Comparison of ENCODE assay signal across 25 cellular contexts in the genomic region with DNA sequence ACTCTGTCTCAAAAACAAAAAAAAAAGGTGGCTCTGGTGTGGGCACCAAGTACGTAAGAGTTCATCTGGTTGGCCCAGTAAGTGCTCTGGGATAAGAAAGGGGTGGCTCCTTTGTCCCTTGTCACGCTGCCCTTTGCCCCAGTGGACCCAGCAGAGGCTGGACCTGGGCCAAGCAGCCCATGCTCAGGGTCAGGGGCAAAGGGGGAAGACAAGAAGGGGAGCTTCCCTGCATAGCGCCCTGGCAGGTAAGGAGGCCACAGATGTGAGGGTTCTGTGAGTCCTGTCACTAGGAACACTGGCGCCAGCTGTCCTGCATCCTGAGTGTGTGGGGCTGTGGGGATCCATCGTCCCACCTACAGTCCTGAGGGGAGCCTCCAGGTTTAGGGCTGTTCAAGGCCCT.
"Had no signal": no experiment of that assay in that cellular context is flagged by ENCODE, and none has a peak within 500 bp of the region (broad histone marks: within the 10 kb centered on the region; RNA-seq: fewer than 3 reads in every experiment).

No MANE protein-coding gene starts in this region.

- DNase-seq: activated B cell treated with CpG ODN at 0.5 μM for 24 hours; activated CD4-positive, alpha-beta memory T cell treated with anti-CD3 and anti-CD28 coated beads for 36 hours; activated CD4-positive, alpha-beta T cell treated with anti-CD3 and anti-CD28 coated beads for 48 hours; activated effector memory CD4-positive, alpha-beta T cell treated with Interleukin-2 at 50 U/mL for 16 hours; activated naive CD4-positive, alpha-beta T cell treated with anti-CD3 and anti-CD28 coated beads for 36 hours; activated naive CD8-positive, alpha-beta T cell treated with anti-CD3 and anti-CD28 coated beads, Interleukin-2, amount 10 ng/mL, durations not matched to agents 7 days and 5 days; activated T-cell treated with anti-CD3 and anti-CD28 coated beads, Interleukin-2, amount 50 U/mL, for 48 hours; amniotic stem cell; cortex of kidney; heart left ventricle; kidney; left lung; mammary epithelial cell; midbrain; nephron progenitor cell; occipital lobe; stimulated activated CD4-positive, alpha-beta T cell treated with anti-CD3 and anti-CD28 coated beads, Interleukin-2, amount 100 ng/mL, for 48 hours; stimulated activated CD8-positive, alpha-beta memory T cell treated with anti-CD3 and anti-CD28 coated beads, Interleukin-4, amount 100 ng/mL, for 48 hours; stimulated activated naive B cell treated with anti-CD40 and anti-IgM and Interleukin-4, amounts not matched to agents 10 μg/mL and 1 μg/mL and 100 μg/mL, for 72 hours; T1000; testis had no signal

- H3K36me3 ChIP-seq: gastroesophageal sphincter, heart left ventricle, left lung, sigmoid colon had no signal

- H3K27ac Mint-ChIP-seq: activated B cell treated with CpG ODN at 0.5 μM for 24 hours; activated CD4-positive, alpha-beta memory T cell treated with anti-CD3 and anti-CD28 coated beads for 36 hours; activated naive CD4-positive, alpha-beta T cell treated with anti-CD3 and anti-CD28 coated beads for 36 hours; activated naive CD8-positive, alpha-beta T cell treated with anti-CD3 and anti-CD28 coated beads, Interleukin-2, amount 10 ng/mL, durations not matched to agents 7 days and 5 days; nephron progenitor cell; stimulated activated naive B cell treated with anti-CD40 and anti-IgM and Interleukin-4, amounts not matched to agents 10 μg/mL and 1 μg/mL and 100 μg/mL, for 72 hours; T-helper 1 cell treated with Interleukin-12 subunit alpha and Interleukin-12 subunit beta and Interleukin-4 antibody, amounts not matched to agents 30 μg/mL and 1 μg/mL, for 36 hours had no signal

- H3K4me1 Mint-ChIP-seq: activated B cell treated with CpG ODN at 0.5 μM for 24 hours; stimulated activated naive B cell treated with anti-CD40 and anti-IgM and Interleukin-4, amounts not matched to agents 10 μg/mL and 1 μg/mL and 100 μg/mL, for 72 hours had no signal

- H3K9me3 ChIP-seq: gastroesophageal sphincter, heart left ventricle, left lung, sigmoid colon, testis had no signal

- H3K36me3 Mint-ChIP-seq: activated CD4-positive, alpha-beta memory T cell treated with anti-CD3 and anti-CD28 coated beads for 36 hours; stimulated activated naive B cell treated with anti-CD40 and anti-IgM and Interleukin-4, amounts not matched to agents 10 μg/mL and 1 μg/mL and 100 μg/mL, for 72 hours had no signal

- ATAC-seq: gastroesophageal sphincter; heart left ventricle; left lung; stimulated activated naive B cell treated with anti-CD40 and anti-IgM and Interleukin-4, amounts not matched to agents 10 μg/mL and 1 μg/mL and 100 μg/mL, for 72 hours had no signal

- H3K4me3 ChIP-seq: gastroesophageal sphincter, heart left ventricle, left lung, sigmoid colon, testis had no signal

- H3K27ac ChIP-seq: epithelial cell of prostate, gastroesophageal sphincter, heart left ventricle, left lung, sigmoid colon, testis had no signal

- H3K9me3 Mint-ChIP-seq: activated CD4-positive, alpha-beta memory T cell treated with anti-CD3 and anti-CD28 coated beads for 36 hours had no signal

- H3K4me3 Mint-ChIP-seq: activated B cell treated with CpG ODN at 0.5 μM for 24 hours; activated CD4-positive, alpha-beta memory T cell treated with anti-CD3 and anti-CD28 coated beads for 36 hours; activated naive CD4-positive, alpha-beta T cell treated with anti-CD3 and anti-CD28 coated beads for 36 hours; activated naive CD8-positive, alpha-beta T cell treated with anti-CD3 and anti-CD28 coated beads, Interleukin-2, amount 10 ng/mL, durations not matched to agents 7 days and 5 days; nephron progenitor cell; stimulated activated naive B cell treated with anti-CD40 and anti-IgM and Interleukin-4, amounts not matched to agents 10 μg/mL and 1 μg/mL and 100 μg/mL, for 72 hours; T-helper 1 cell treated with Interleukin-12 subunit alpha and Interleukin-12 subunit beta and Interleukin-4 antibody, amounts not matched to agents 30 μg/mL and 1 μg/mL, for 36 hours had no signal

- H3K27me3 ChIP-seq: gastroesophageal sphincter, heart left ventricle, left lung, sigmoid colon, testis had no signal

- H3K4me1 ChIP-seq: gastroesophageal sphincter had no signal

- H3K27me3 Mint-ChIP-seq: activated CD4-positive, alpha-beta memory T cell treated with anti-CD3 and anti-CD28 coated beads for 36 hours had no signal
